Comparison of ENCODE assay signal across 12 cellular contexts in genomic region chr16:12708266-12708665, GRCh38.
DNase-seq lines count a peak whose midpoint lies in the region; ATAC-seq and TF ChIP-seq lines count a peak whose summit lies in the region.
"Had no signal": no experiment of that assay in that cellular context is flagged by ENCODE, and none has a peak within 500 bp of the region (broad histone marks: within the 10 kb centered on the region; RNA-seq: fewer than 3 reads in every experiment).

No MANE protein-coding gene starts in this region.

- no peaks in the 10 kb centered on the region for H3K27me3 ChIP-seq in smooth muscle cell (ENCODE audit: low read depth)
- H3K27me3 ChIP-seq: BLaER1 treated with 17β-estradiol and CSF1 and Interleukin-3, amounts not matched to agents 10 nM and 100 nM had no signal

- ATAC-seq in HG03139 (IDR thresholded peaks at IDR 0.05; ENCODE audit: unreplicated experiment), result no peak
- ATAC-seq: CD8-positive, alpha-beta T cell had no signal

- peak overlapping the region; percentile 25 for H3K4me2 ChIP-seq in smooth muscle cell
- H3K4me2 ChIP-seq: BLaER1 treated with 17β-estradiol and CSF1 and Interleukin-3, amounts not matched to agents 10 nM and 100 nM had no signal

- H3K9ac ChIP-seq in smooth muscle cell (ENCODE audit: low read depth), result no peak overlapping the region
- H3K9ac ChIP-seq: BLaER1 treated with 17β-estradiol and CSF1 and Interleukin-3, amounts not matched to agents 10 nM and 100 nM had no signal

- H3K9me3 ChIP-seq in smooth muscle cell (replicated peaks; ENCODE audit: low read depth), result no peaks in the 10 kb centered on the region

- no peaks in the 10 kb centered on the region for H3K79me2 ChIP-seq in smooth muscle cell (ENCODE audit: low read depth)

- H4K20me1 ChIP-seq in smooth muscle cell (ENCODE audit: low read depth), result no peaks in the 10 kb centered on the region

- no peak overlapping the region for H2AFZ ChIP-seq in smooth muscle cell (ENCODE audit: low read depth)

- peak; percentile 9 for DNase-seq in EH (ENCODE audit: low read depth)
- peak; percentile 66 for DNase-seq in NCI-H526 treated with DMSO at 0.1 percent for 48 hours (lab: John Stamatoyannopoulos, UW)
- peak; percentile 9 for DNase-seq in choroid plexus epithelial cell (ENCODE audit: low read depth)
- DNase-seq in smooth muscle cell (lab: John Stamatoyannopoulos, UW; ENCODE audit: unreplicated experiment), result no peak
- no peak for DNase-seq in NCI-H524 (lab: John Stamatoyannopoulos, UW)
- DNase-seq: CD8-positive, alpha-beta T cell; DMS 273 treated with DMSO at 0.1 percent for 48 hours; DMS53; DND-41; HCEC 1CT had no signal

- no peak overlapping the region for H3K4me3 ChIP-seq in choroid plexus epithelial cell (ENCODE audit: low read depth, low read length)
- no peak overlapping the region for H3K4me3 ChIP-seq in smooth muscle cell
- H3K4me3 ChIP-seq: BLaER1 treated with 17β-estradiol and CSF1 and Interleukin-3, amounts not matched to agents 10 nM and 100 nM had no signal

- WGBS in smooth muscle cell (ENCODE audit: low lambda C conversion rate), result 14% methylated on average over 3 of the region's 3 CpGs

- TF ChIP-seq CTCF in choroid plexus epithelial cell (conservative IDR thresholded peaks at IDR 0.05; ENCODE audit: low read depth, low read length) (no peak), smooth muscle cell (IDR thresholded peaks at IDR 0.05; ENCODE audit: borderline replicate concordance, insufficient read depth, poor library complexity, severe bottlenecking) (no peak)

- no peaks in the 10 kb centered on the region for H3F3A ChIP-seq in smooth muscle cell (ENCODE audit: low read depth)

- peak overlapping the region; percentile 9 for H3K27ac ChIP-seq in smooth muscle cell (ENCODE audit: low read depth)
- H3K27ac ChIP-seq: BLaER1 treated with 17β-estradiol and CSF1 and Interleukin-3, amounts not matched to agents 10 nM and 100 nM had no signal

- H3K4me1 ChIP-seq in smooth muscle cell (ENCODE audit: low read depth), result no peaks in the 10 kb centered on the region

- no peaks in the 10 kb centered on the region for H3K36me3 ChIP-seq in smooth muscle cell (ENCODE audit: low read depth)

Comparison
In these comparisons a context has a peak if more than half of its experiments do, and no peak if none do; other contexts are left out.
1. DNase-seq: peak in EH (single experiment), NCI-H526 treated with DMSO at 0.1 percent for 48 hours (single experiment) and choroid plexus epithelial cell (single experiment); none in smooth muscle cell (single experiment) and NCI-H524 (0 of 2).